Comparison of ENCODE assay signal across 9 cellular contexts in genomic region chr7:12674861-12675260, GRCh38. TPM values are rescaled to one million over a fixed set of nuclear protein-coding genes. Genes with fewer than 3 reads are reported as not detected.
DNase-seq lines count a peak whose midpoint lies in the region; ATAC-seq, FAIRE-seq and TF ChIP-seq lines count a peak whose summit lies in the region.
"Had no signal": no experiment of that assay in that cellular context is flagged by ENCODE, and none has a peak within 500 bp of the region (broad histone marks: within the 10 kb centered on the region; RNA-seq: fewer than 3 reads in every experiment).

No MANE protein-coding gene starts in this region.

- H3T11ph ChIP-seq in H9 (ENCODE audit: low read length), result no peak overlapping the region

- no TSS peak for BruUV-seq in K562 (replicated peaks; lab: Mats Ljungman, UMichigan)

- in situ Hi-C loops in K562 (cut with MboI), result no loop called here

- no peaks in the 10 kb centered on the region for H3K9me1 ChIP-seq in K562 (ENCODE audit: control insufficient read depth, insufficient read depth, low read length)

- H4K8ac ChIP-seq in H9 (replicated peaks; ENCODE audit: insufficient read length, low read depth, low read length), result no peak overlapping the region
- H4K8ac ChIP-seq in mesenchymal stem cell (ENCODE audit: low read length), result no peak overlapping the region

- peaks cover 0 to 13% (median 5%) of the 10 kb centered on the region in 3 experiments; a peak in 3 of 7 replicates for H3K36me3 Mint-ChIP-seq in H9 (ENCODE audit: insufficient read depth in 1 of 3, low read depth in 3 of 3)

- H2BK12ac ChIP-seq in H9 (ENCODE audit: insufficient read length, low read depth, low read length) (no peak overlapping the region), mesenchymal stem cell (ENCODE audit: low read length in 2 of 2) (no peak overlapping the region)

- no peaks in the 10 kb centered on the region for H3K36me3 ChIP-seq in K562 (ENCODE audit: control insufficient read depth, insufficient read depth, low read length)
- H3K36me3 ChIP-seq in mesenchymal stem cell (ENCODE audit: control insufficient read depth in 1 of 2, insufficient read depth in 2 of 2, low read depth in 1 of 2, low read length in 2 of 2), result no peaks in the 10 kb centered on the region

- ATAC-seq in K562, result peak; percentile 84
- no peak for ATAC-seq in GM18861 (IDR thresholded peaks at IDR 0.05; ENCODE audit: unreplicated experiment)

- H3K27ac ChIP-seq in H9 (ENCODE audit: insufficient read length, low read depth, low read length) (no peak overlapping the region), K562 (ENCODE audit: extremely low read depth, low read depth, low read length) (no peak overlapping the region), mesenchymal stem cell (ENCODE audit: low read length, poor library complexity, severe bottlenecking) (no peak overlapping the region)

- H4K20me1 ChIP-seq in H9 (ENCODE audit: control insufficient read depth, insufficient read depth, insufficient read length) (no peaks in the 10 kb centered on the region), K562 (replicated peaks; ENCODE audit: control insufficient read depth, insufficient read depth, low read length) (no peaks in the 10 kb centered on the region)

- POLR2A ChIA-PET in K562 (lab: Yijun Ruan, JAX), result interaction anchor here (1.1 kb wide), 1 partner anchor 271 kb away, joined by 3 read pairs; the partner anchor contains the start of gene VWDE

- no peaks in the 10 kb centered on the region for H3K27me3 Mint-ChIP-seq in H9 (ENCODE audit: low read depth)

- H3K4me1 ChIP-seq in H9 (ENCODE audit: insufficient read depth, low read length) (no peaks in the 10 kb centered on the region), K562 (replicated peaks in 1 of 2; ENCODE audit: control insufficient read depth in 2 of 2, insufficient read depth in 2 of 2, low read length in 2 of 2) (no peaks in the 10 kb centered on the region), mesenchymal stem cell (ENCODE audit: control insufficient read depth, insufficient read depth, low read depth, low read length) (no peaks in the 10 kb centered on the region)

- TF ChIP-seq EP300 in K562 (IDR thresholded peaks at IDR 0.05; ENCODE audit: low read length), result no peak

- CTCF ChIA-PET in K562 (lab: Yijun Ruan, JAX; ENCODE audit: low intra/inter-chr PET ratio), result no interaction called here

- H3K9me3 ChIP-seq in H9 (ENCODE audit: control insufficient read depth, low read depth, low read length), result peaks cover 7% of the 10 kb centered on the region
- no peaks in the 10 kb centered on the region for H3K9me3 ChIP-seq in K562 (replicated peaks; ENCODE audit: control insufficient read depth, insufficient read depth, low read depth, low read length)
- H3K9me3 ChIP-seq in mesenchymal stem cell (ENCODE audit: control insufficient read depth, low read length), result no peaks in the 10 kb centered on the region

- peak; percentile 41 for DNase-seq in DMS 273 (lab: John Stamatoyannopoulos, UW; ENCODE audit: unreplicated experiment)
- DNase-seq in DMS 273 treated with DMSO at 0.1 percent for 48 hours (lab: John Stamatoyannopoulos, UW), result no peak
- peak; percentile 50 for DNase-seq in H9
- peak; percentile 50 to 74 for DNase-seq in NOMO-1 (lab: John Stamatoyannopoulos, UW; ENCODE audit: unreplicated experiment in 2 of 2)
- peak; percentile 18 to 61 (median 26) for DNase-seq in K562 (ENCODE audit: extremely low read depth in 1 of 4, low spot score in 3 of 4)
- peak; percentile 75 for DNase-seq in mesenchymal stem cell
- DNase-seq in cerebellar nuclear complex (lab: John Stamatoyannopoulos, UW), result no peak

- H3K4me3 ChIP-seq in K562 (no peak overlapping the region), mesenchymal stem cell (ENCODE audit: insufficient read depth in 1 of 2, low read depth in 1 of 2, low read length in 2 of 2) (no peak overlapping the region)

- H3K9me3 Mint-ChIP-seq in H9, result peaks cover 3 to 14% of the 10 kb centered on the region in 2 experiments; a peak in 3 of 5 replicates

- no peaks in the 10 kb centered on the region for H3K23me2 ChIP-seq in H9 (ENCODE audit: insufficient read length, low read depth, low read length, poor library complexity, severe bottlenecking)

- H3K4me2 ChIP-seq in H9 (ENCODE audit: insufficient read depth, insufficient read length, low read length) (no peak overlapping the region), K562 (ENCODE audit: insufficient read depth, low read length) (no peak overlapping the region), mesenchymal stem cell (ENCODE audit: low read length, poor library complexity, severe bottlenecking) (no peak overlapping the region)

- H3K4ac ChIP-seq in H9 (ENCODE audit: low read depth, low read length) (no peak overlapping the region), mesenchymal stem cell (ENCODE audit: low read depth in 1 of 2, low read length in 2 of 2) (no peak overlapping the region)

- FAIRE-seq in K562 (lab: Jason Lieb, UNC), result peak; percentile 82
- FAIRE-seq: A204.1 had no signal

- WGBS in H9 (ENCODE audit: extremely low coverage, insufficient read length, low lambda C conversion rate), result no CpG with 5 or more reads among the region's 4 CpGs
- WGBS in K562 (ENCODE audit: insufficient coverage, low coverage, missing lambda C conversion rate), result 38% methylated on average over 4 of the region's 4 CpGs
- WGBS in mesenchymal stem cell, result 84% methylated on average over 4 of the region's 4 CpGs

- H3K23ac ChIP-seq in H9 (ENCODE audit: insufficient read length, low read depth, low read length), result no peak overlapping the region
- no peak overlapping the region for H3K23ac ChIP-seq in mesenchymal stem cell (ENCODE audit: low read length in 2 of 2)

- no peaks in the 10 kb centered on the region for H3K27me3 ChIP-seq in H9 (ENCODE audit: insufficient read depth, low read length)
- H3K27me3 ChIP-seq in K562 (ENCODE audit: control insufficient read depth in 2 of 2, insufficient read depth in 2 of 2, low read length in 2 of 2), result no peaks in the 10 kb centered on the region
- no peaks in the 10 kb centered on the region for H3K27me3 ChIP-seq in mesenchymal stem cell (ENCODE audit: control insufficient read depth in 1 of 2, insufficient read depth in 1 of 2, low read length in 2 of 2)

- TF ChIP-seq CTCF in H9 (conservative IDR thresholded peaks at IDR 0.05) (peak; percentile 75), K562 (IDR thresholded peaks at IDR 0.05 in 2 of 3, conservative IDR thresholded peaks at IDR 0.05 in 1 of 3; ENCODE audit: insufficient read depth in 2 of 3, low read depth in 1 of 3, low read length in 3 of 3) (peak; percentile 44 to 60 (median 54))

- H2AFZ ChIP-seq in H9 (ENCODE audit: low read length) (no peak overlapping the region), K562 (ENCODE audit: low read depth, low read length) (no peak overlapping the region), mesenchymal stem cell (ENCODE audit: low read depth, low read length) (no peak overlapping the region)

- no peak overlapping the region for H4K5ac ChIP-seq in H9 (ENCODE audit: insufficient read length, low read depth, low read length)

- H4K91ac ChIP-seq in H9 (ENCODE audit: insufficient read length, low read depth, low read length) (no peak overlapping the region), mesenchymal stem cell (ENCODE audit: low read length) (no peak overlapping the region)

- intact Hi-C loops in K562 (cut with micrococcal nuclease), result no loop called here

- H3K4me3 Mint-ChIP-seq in H9, result no peak overlapping the region

- no peaks in the 10 kb centered on the region for H3K79me2 ChIP-seq in H9 (ENCODE audit: insufficient read depth, low read length)
- no peaks in the 10 kb centered on the region for H3K79me2 ChIP-seq in K562 (ENCODE audit: control insufficient read depth, insufficient read depth, low read length)

- no peak overlapping the region for H3K56ac ChIP-seq in H9 (ENCODE audit: insufficient read length, low read depth, low read length)

- H2BK120ac ChIP-seq in H9 (ENCODE audit: low read depth, low read length, poor library complexity, severe bottlenecking), result no peak overlapping the region
- H2BK120ac ChIP-seq in mesenchymal stem cell (ENCODE audit: low read depth, low read length), result no peak overlapping the region

- H2BK15ac ChIP-seq in H9 (ENCODE audit: low read depth, low read length), result no peak overlapping the region
- no peak overlapping the region for H2BK15ac ChIP-seq in mesenchymal stem cell (ENCODE audit: low read depth, poor library complexity, severe bottlenecking)

- no peak overlapping the region for H3K18ac ChIP-seq in H9 (ENCODE audit: insufficient read length, low read depth, low read length)
- no peak overlapping the region for H3K18ac ChIP-seq in mesenchymal stem cell (ENCODE audit: low read depth in 1 of 2, low read length in 2 of 2)

- no peak overlapping the region for H3K27ac Mint-ChIP-seq in H9

- no peaks in the 10 kb centered on the region for H3K79me1 ChIP-seq in H9 (ENCODE audit: insufficient read depth, low read depth, low read length, poor library complexity, severe bottlenecking)
- no peaks in the 10 kb centered on the region for H3K79me1 ChIP-seq in mesenchymal stem cell (replicated peaks; ENCODE audit: low read length, poor library complexity, severe bottlenecking)

- no peak overlapping the region for H3K14ac ChIP-seq in H9 (ENCODE audit: insufficient read depth, low read length)
- H3K14ac ChIP-seq in mesenchymal stem cell (ENCODE audit: low read length in 2 of 2), result no peak overlapping the region

- H3K9ac ChIP-seq in H9 (ENCODE audit: extremely low read depth, insufficient read length, low read length), result no peak overlapping the region
- H3K9ac ChIP-seq in K562 (ENCODE audit: insufficient read depth in 1 of 2, low read depth in 2 of 2, low read length in 2 of 2), result no peak overlapping the region
- H3K9ac ChIP-seq in mesenchymal stem cell (ENCODE audit: low read length), result no peak overlapping the region

- H2BK5ac ChIP-seq in H9 (ENCODE audit: insufficient read length, low read length) (no peak overlapping the region), mesenchymal stem cell (ENCODE audit: low read depth, low read length, poor library complexity, severe bottlenecking) (no peak overlapping the region)

- TF ChIP-seq POLR2A in K562 (conservative IDR thresholded peaks at IDR 0.05), result no peak

- no peak overlapping the region for H2BK20ac ChIP-seq in H9 (ENCODE audit: low read depth, low read length, poor library complexity, severe bottlenecking)

- H3K4me1 Mint-ChIP-seq in H9, result no peaks in the 10 kb centered on the region

- H2AK5ac ChIP-seq in H9 (ENCODE audit: insufficient read length, low read length), result no peak overlapping the region
- H2AK5ac ChIP-seq in mesenchymal stem cell (ENCODE audit: low read length, severe bottlenecking), result no peak overlapping the region

- peak; percentile 8 to 59; a peak in 2 of 4 replicates for TF ChIP-seq RAD21 in K562 (CRISPR knock-in tag; conservative IDR thresholded peaks at IDR 0.05 in 1 of 2, IDR thresholded peaks at IDR 0.05 in 1 of 2)

RNA-seq across cellular contexts. Expression of gene ARL4A, which starts 12.6 kb away (rescaled TPM):
- total RNA-seq in H9 (2021) (36.3 and 39.4 TPM in 2 replicates), K562 (2014; rRNA removed) (96.3 and 118 TPM in 2 replicates), K562 (2014; rRNA removed; fragmentation: Illumina TruSeq; extraction: Trizol) (226 and 276 TPM in 2 replicates), K562 (2015; rRNA removed; fragmentation: Illumina TruSeq; extraction: Trizol) (118 and 129 TPM in 2 replicates), K562 (2021) (130 and 134 TPM in 2 replicates)
- 106 and 313 TPM in 2 replicates for total RNA-seq in K562 (2011; cell fraction: chromatin; rRNA removed; ENCODE audit: low replicate concordance)
- total RNA-seq in K562 (2011; cell fraction: nucleolus; rRNA removed), result 71.9 and 88.4 TPM in 2 replicates
- 146 and 153 TPM in 2 replicates for total RNA-seq in K562 (2011; cell fraction: nucleoplasm; rRNA removed)
- polyA plus RNA-seq in K562 (2011; rRNA removed) (170 and 244 TPM in 2 replicates), K562 (2014; fragmentation: Illumina TruSeq; extraction: Trizol) (172 and 178 TPM in 2 replicates), K562 (2014; fragmentation: Nextera tagmentation; extraction: Ambion mirVana) (100 to 1,000 TPM; 553 to 688 TPM), K562 (2014; rRNA removed) (143 and 153 TPM in 2 replicates)
- 44.4 and 98.4 TPM in 2 replicates for polyA plus RNA-seq in K562 (2011; cell fraction: cytosol; rRNA removed)
- 65.4 and 97.9 TPM in 2 replicates for polyA plus RNA-seq in K562 (2011; cell fraction: nucleus; rRNA removed)
- 85.7 and 127 TPM in 2 replicates for polyA plus RNA-seq in K562 (2012)
- 304 and 306 TPM in 2 replicates for polyA minus RNA-seq in K562 (2011; rRNA and poly(A)+ RNA removed)
- polyA minus RNA-seq in K562 (2011; cell fraction: cytosol; rRNA and poly(A)+ RNA removed), result 57.3 and 86.6 TPM in 2 replicates
- 110 and 254 TPM in 2 replicates for polyA minus RNA-seq in K562 (2011; cell fraction: nucleus; rRNA and poly(A)+ RNA removed)
- polyA plus RNA-seq in mesenchymal stem cell (2013, experiment 1 of 2), result 28.2 TPM
- polyA plus RNA-seq in mesenchymal stem cell (2013, experiment 2 of 2), result 27.7 TPM

Comparison
In these comparisons a context has a peak if more than half of its experiments do, and no peak if none do; other contexts are left out.
1. DNase-seq: peak in DMS 273 (single experiment), H9 (single experiment), NOMO-1 (2 of 2), K562 (4 of 4) and mesenchymal stem cell (single experiment); none in DMS 273 treated with DMSO at 0.1 percent for 48 hours (single experiment) and cerebellar nuclear complex (0 of 2).